8 cellular contexts compared by ENCODE assay signal in genomic region chr1:155983191-155984023, GRCh38. TPM values are rescaled to one million over a fixed set of nuclear protein-coding genes. Genes with fewer than 3 reads are reported as not detected.
DNase-seq lines count a peak whose midpoint lies in the region; ATAC-seq and TF ChIP-seq lines count a peak whose summit lies in the region.

No MANE protein-coding gene starts in this region.

- intact Hi-C loops in CD4-positive, alpha-beta memory T cell (cut with micrococcal nuclease): no loop called here
- intact Hi-C loops in HCT116 (cut with micrococcal nuclease): no loop called here

- POLR2A ChIA-PET in CD4-positive, alpha-beta memory T cell (lab: Charles Lee; ENCODE audit: partially characterized antibody): interaction anchor here (1.2 to 12.4 kb wide), 9 partner anchors 8 to 51 kb away, joined by 3 to 199 read pairs (median 4); partner anchors contain the start of genes KHDC4 and RXFP4
- POLR2A ChIA-PET in HCT116 (lab: Charles Lee): interaction anchor here (1.0 to 3.0 kb wide), 11 partner anchors 8 to 140 kb away, joined by 3 to 20 read pairs (median 5); partner anchors contain the start of gene KHDC4

- TF ChIP-seq CTCF in HCT116 (IDR thresholded peaks at IDR 0.05 in 2 of 3, conservative IDR thresholded peaks at IDR 0.05 in 1 of 3; ENCODE audit: borderline replicate concordance in 1 of 3, insufficient read depth in 1 of 3, low read depth in 2 of 3, low read length in 2 of 3) (peak in 1 of 3 experiments; percentile 21; a peak in 1 of 6 replicates), nephron (IDR thresholded peaks at IDR 0.05; ENCODE audit: unreplicated experiment in 3 of 3) (no peak)

- peaks cover 7% of the 10 kb centered on the region; the same call in 1 of the 2 replicates for H3K79me2 ChIP-seq in HCT116 (ENCODE audit: insufficient read depth, low read length)

- peak overlapping the region in 1 of 8 donors; percentile 16 for H3K4me3 Mint-ChIP-seq in CD4-positive, alpha-beta memory T cell
- H3K4me3 Mint-ChIP-seq in nephron: peak overlapping the region; percentile 16 to 78 (median 57)

- peaks cover 48% of the 10 kb centered on the region for H3K4me1 ChIP-seq in CD4-positive, alpha-beta memory T cell (ENCODE audit: insufficient read depth, low read length)
- peaks cover 32 to 43% of the 10 kb centered on the region in 2 experiments for H3K4me1 ChIP-seq in HCT116 (ENCODE audit: control insufficient read depth in 1 of 2, insufficient read depth in 2 of 2, low read length in 2 of 2)

- no peaks in the 10 kb centered on the region for H4K20me1 ChIP-seq in HCT116 (ENCODE audit: insufficient read depth)

- peaks cover 0 to 8% of the 10 kb centered on the region in 2 donors for H3K36me3 Mint-ChIP-seq in CD4-positive, alpha-beta memory T cell
- no peaks in the 10 kb centered on the region for H3K36me3 Mint-ChIP-seq in nephron (ENCODE audit: low read depth)

- CTCF ChIA-PET in CD4-positive, alpha-beta memory T cell (lab: Charles Lee; ENCODE audit: partially characterized antibody): interaction anchor here (1.1 to 2.2 kb wide), 6 partner anchors 10 to 79 kb away, joined by 3 to 14 read pairs (median 3); no protein-coding TSS in a partner anchor
- CTCF ChIA-PET in HCT116 (lab: Charles Lee): interaction anchor here (0.8 to 3.4 kb wide), 8 partner anchors 9 to 83 kb away, joined by 3 to 22 read pairs (median 4); partner anchors contain the start of gene RXFP4

- no peak for DNase-seq in CD4-positive, alpha-beta memory T cell
- DNase-seq in HCT116 (ENCODE audit: low read depth, low spot score) (peak; percentile 77), RKO (ENCODE audit: low spot score) (peak; percentile 95), epithelial cell of prostate (ENCODE audit: low read depth, low spot score) (no peak)
- no peak for DNase-seq in activated effector memory CD4-positive, alpha-beta T cell treated with anti-CD3 and anti-CD28 coated beads, Interleukin-2, amount 50 U/mL, for 16 hours
- DNase-seq in activated CD4-positive, CD25-positive, alpha-beta regulatory T cell (lab: John Stamatoyannopoulos, UW): no peak

- no peaks in the 10 kb centered on the region for H3K9me3 Mint-ChIP-seq in CD4-positive, alpha-beta memory T cell
- no peaks in the 10 kb centered on the region for H3K9me3 Mint-ChIP-seq in nephron

- RAD21 ChIA-PET in HCT116 (lab: Charles Lee; ENCODE audit: low non-redundant PET in 1 of 2, low total read pairs in 2 of 2, uncharacterized antibody in 2 of 2, unreplicated experiment in 2 of 2): interaction anchor here (0.6 to 1.2 kb wide), 3 partner anchors 20 to 43 kb away, joined by 3 read pairs; no protein-coding TSS in a partner anchor

- BruUV-seq in HCT116 (replicated peaks; lab: Mats Ljungman, UMichigan): no TSS peak

- no peaks in the 10 kb centered on the region for H3K9me3 ChIP-seq in CD4-positive, alpha-beta memory T cell (ENCODE audit: control insufficient read depth in 1 of 2, low read length in 2 of 2)
- no peaks in the 10 kb centered on the region for H3K9me3 ChIP-seq in HCT116 (ENCODE audit: control insufficient read depth in 1 of 2, insufficient read depth in 1 of 2, low read depth in 1 of 2, low read length in 2 of 2)

- H3K4me1 Mint-ChIP-seq in CD4-positive, alpha-beta memory T cell: peaks cover 35 to 59% (median 41%) of the 10 kb centered on the region in 4 donors
- H3K4me1 Mint-ChIP-seq in nephron: peaks cover 56% of the 10 kb centered on the region

- no peak overlapping the region; the same call in 1 of the 2 replicates for H3K9ac ChIP-seq in HCT116 (ENCODE audit: low read length)

- peak overlapping the region in 6 of 7 donors; percentile 30 to 88 (median 78) for H3K27ac Mint-ChIP-seq in CD4-positive, alpha-beta memory T cell
- H3K27ac Mint-ChIP-seq in nephron: peak overlapping the region; percentile 30 to 96 (median 96)

- no peaks in the 10 kb centered on the region for H3K27me3 Mint-ChIP-seq in CD4-positive, alpha-beta memory T cell
- peaks cover 4% of the 10 kb centered on the region for H3K27me3 Mint-ChIP-seq in nephron (ENCODE audit: low read depth)

- H3K27me3 ChIP-seq in CD4-positive, alpha-beta memory T cell (ENCODE audit: insufficient read depth, low read length): no peaks in the 10 kb centered on the region
- no peaks in the 10 kb centered on the region for H3K27me3 ChIP-seq in HCT116 (ENCODE audit: insufficient read depth, low read length)

- no peak overlapping the region for H2AFZ ChIP-seq in HCT116 (ENCODE audit: low read depth, low read length, poor library complexity, severe bottlenecking)

- H3K4me3 ChIP-seq in CD4-positive, alpha-beta memory T cell (ENCODE audit: low read length in 2 of 2): no peak overlapping the region
- H3K4me3 ChIP-seq in HCT116 (replicated peaks in 1 of 2; ENCODE audit: low read depth in 1 of 2, low read length in 2 of 2): peak overlapping the region in 1 of 2 experiments; percentile 23; a peak in 2 of 4 replicates

- ATAC-seq in HCT116 (peak; percentile 60), HG02623 (IDR thresholded peaks at IDR 0.05; ENCODE audit: unreplicated experiment) (no peak)

- no peaks in the 10 kb centered on the region for H3K9me2 ChIP-seq in HCT116 (ENCODE audit: insufficient read depth)

- no peak for TF ChIP-seq RAD21 in HCT116 (IDR thresholded peaks at IDR 0.05; ENCODE audit: low read depth)

- TF ChIP-seq POLR2A in HCT116 (IDR thresholded peaks at IDR 0.05; ENCODE audit: borderline replicate concordance, extremely low read depth, insufficient read depth, insufficient read length): no peak

- H3K36me3 ChIP-seq in CD4-positive, alpha-beta memory T cell (ENCODE audit: insufficient read depth, low read length): no peaks in the 10 kb centered on the region
- H3K36me3 ChIP-seq in HCT116 (ENCODE audit: control insufficient read depth in 1 of 2, insufficient read depth in 2 of 2, low read length in 2 of 2): no peaks in the 10 kb centered on the region

- no peak overlapping the region for H3K27ac ChIP-seq in CD4-positive, alpha-beta memory T cell (ENCODE audit: low read depth, low read length)
- H3K27ac ChIP-seq in HCT116 (ENCODE audit: low read depth, low read length) (no peak overlapping the region), epithelial cell of prostate (peak overlapping the region; percentile 97)

- peak overlapping the region; percentile 27 for H3K4me2 ChIP-seq in HCT116 (ENCODE audit: low read length)

TF ChIP-seq in HCT116, 20 proteins besides CTCF, POLR2A, EP300 and RAD21:
- TF ChIP-seq CBX3 (IDR thresholded peaks at IDR 0.05; ENCODE audit: low read depth) (no peak), SIN3A (IDR thresholded peaks at IDR 0.05; ENCODE audit: low read depth) (no peak), REST (IDR thresholded peaks at IDR 0.05; ENCODE audit: low read depth) (no peak), POLR2AphosphoS5 (IDR thresholded peaks at IDR 0.05; ENCODE audit: low read depth, low read length) (peak; percentile 79), YY1 (IDR thresholded peaks at IDR 0.05; ENCODE audit: extremely low read depth, insufficient replicate concordance, low read depth, low read length) (no peak), SP1 (IDR thresholded peaks at IDR 0.05; ENCODE audit: low read depth) (no peak), TCF7L2 (IDR thresholded peaks at IDR 0.05; ENCODE audit: borderline replicate concordance, extremely low read depth, insufficient read depth, insufficient read length) (no peak)
TF ChIP-seq in HCT116: peak in this region for 1.

RNA-seq across cellular contexts. Expression of gene ARHGEF2, which starts 5.1 kb away (rescaled TPM):
- 100 to 1,000 TPM; 190 to 198 TPM for total RNA-seq in CD4-positive, alpha-beta memory T cell
- 10 to 100 TPM in 1 of 2 donors, 1 to 10 TPM in 1; 6.7 to 30.4 TPM for polyA plus RNA-seq in CD4-positive, alpha-beta memory T cell
- 90.1 TPM for total RNA-seq in HCT116 (2021; ENCODE audit: unreplicated experiment)
- polyA plus RNA-seq in HCT116 (2012): 91.8 and 95.7 TPM in 2 replicates

RNA-seq across cellular contexts. Expression of gene SSR2, which starts 37.3 kb away (rescaled TPM):
- total RNA-seq in CD4-positive, alpha-beta memory T cell: 100 to 1,000 TPM; 252 to 276 TPM
- 100 to 1,000 TPM; 349 to 442 TPM for polyA plus RNA-seq in CD4-positive, alpha-beta memory T cell
- total RNA-seq in HCT116 (2021; ENCODE audit: unreplicated experiment): 153 TPM
- 225 and 258 TPM in 2 replicates for polyA plus RNA-seq in HCT116 (2012)

RNA-seq across cellular contexts. Expression of gene RXFP4, which starts 42.0 kb away (rescaled TPM):
- total RNA-seq in CD4-positive, alpha-beta memory T cell: not detected
- under 1 TPM in 1 of 2 donors, not detected in 1; 0.91 TPM for polyA plus RNA-seq in CD4-positive, alpha-beta memory T cell
- total RNA-seq in HCT116 (2021; ENCODE audit: unreplicated experiment): 0.20 TPM
- polyA plus RNA-seq in HCT116 (2012): 0.27 and 0.31 TPM in 2 replicates

RNA-seq across cellular contexts. Expression of gene KHDC4, which starts 49.2 kb away (rescaled TPM):
- 100 to 1,000 TPM; 127 to 134 TPM for total RNA-seq in CD4-positive, alpha-beta memory T cell
- 1 to 10 TPM; 5.5 to 9.4 TPM for polyA plus RNA-seq in CD4-positive, alpha-beta memory T cell
- 60.7 TPM for total RNA-seq in HCT116 (2021; ENCODE audit: unreplicated experiment)
- 31.2 and 37.0 TPM in 2 replicates for polyA plus RNA-seq in HCT116 (2012)

Comparison
In these comparisons a context has a peak if more than half of its experiments do, and no peak if none do; other contexts are left out.
1. DNase-seq: peak in HCT116 (single experiment) and RKO (single experiment); none in CD4-positive, alpha-beta memory T cell (0 of 5), epithelial cell of prostate (single experiment), activated effector memory CD4-positive, alpha-beta T cell treated with anti-CD3 and anti-CD28 coated beads, Interleukin-2, amount 50 U/mL, for 16 hours (single experiment) and activated CD4-positive, CD25-positive, alpha-beta regulatory T cell (0 of 4).